Comparison of ENCODE assay signal across 28 cellular contexts in the genomic region with DNA sequence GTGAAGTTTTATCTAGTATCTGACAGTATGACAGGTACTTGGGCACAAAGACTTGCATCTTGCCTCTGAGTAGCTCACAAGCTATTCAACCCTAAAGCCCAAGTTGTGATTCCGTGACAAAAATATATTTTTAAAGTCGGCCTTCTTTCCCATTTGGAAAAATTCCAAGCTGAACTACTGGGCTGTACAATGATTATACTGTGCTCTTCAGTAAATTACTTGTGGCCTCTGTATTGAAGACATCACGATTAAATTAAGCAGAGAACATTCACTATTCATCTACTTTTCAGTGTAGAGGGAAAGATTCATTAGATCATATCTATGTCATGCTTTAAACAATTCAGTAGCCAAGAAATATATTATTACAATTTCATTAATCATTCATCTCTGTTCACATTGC.
"Had no signal": no experiment of that assay in that cellular context is flagged by ENCODE, and none has a peak within 500 bp of the region (broad histone marks: within the 10 kb centered on the region; RNA-seq: fewer than 3 reads in every experiment).

No MANE protein-coding gene starts in this region.

- ATAC-seq: left colon; left lung; lower lobe of right lung; natural killer cell; right cardiac atrium; sciatic nerve; stimulated activated naive B cell treated with anti-CD40 and anti-IgM and Interleukin-4, amounts not matched to agents 10 μg/mL and 1 μg/mL and 100 μg/mL, for 72 hours; stimulated activated naive CD8-positive, alpha-beta T cell treated with anti-CD3 and anti-CD28 coated beads, Interleukin-15, Interleukin-2, amounts not matched to agents 100 U/mL and 50 U/mL, for 24 hours had no signal

- H3K27ac ChIP-seq: left lung, lower lobe of right lung, ovary, prostate gland, skin epidermis, stomach, testis, thyroid gland, transverse colon, upper lobe of left lung, vagina had no signal

- H3K4me3 ChIP-seq: left lung, lower lobe of right lung, ovary, prostate gland, skin epidermis, stomach, testis, thyroid gland, transverse colon, upper lobe of left lung, vagina had no signal

- H3K36me3 ChIP-seq: left lung, lower lobe of right lung, ovary, prostate gland, stomach, thyroid gland, transverse colon, upper lobe of left lung, vagina had no signal

- H3K4me1 ChIP-seq: left lung, lower lobe of right lung, prostate gland, stomach, testis, thyroid gland, transverse colon, upper lobe of left lung, vagina had no signal

- H3K9me3 ChIP-seq: left lung, lower lobe of right lung, ovary, prostate gland, stomach, testis, thyroid gland, transverse colon, upper lobe of left lung, vagina had no signal

- DNase-seq: islet precursor cell; left colon; left lung; lower lobe of right lung; mammary epithelial cell; mesendoderm; naive B cell; natural killer cell; nephron progenitor cell; ovary; posterior cingulate gyrus; retina; right cardiac atrium; stimulated activated CD4-positive, alpha-beta T cell treated with anti-CD3 and anti-CD28 coated beads, Interleukin-12 subunit alpha, Interleukin-12 subunit beta, amount 100 ng/mL, for 4 hours; stimulated activated CD4-positive, alpha-beta T cell treated with anti-CD3 and anti-CD28 coated beads, Interleukin-15, amount 100 ng/mL, for 24 hours; stimulated activated CD4-positive, alpha-beta T cell treated with anti-CD3 and anti-CD28 coated beads, Interleukin-2, amount 100 ng/mL, for 24 hours; stimulated activated CD4-positive, alpha-beta T cell treated with anti-CD3 and anti-CD28 coated beads, Interleukin-4, amount 100 ng/mL, for 1 hour; stimulated activated naive B cell treated with anti-CD40 and anti-IgM and Interleukin-4, amounts not matched to agents 10 μg/mL and 1 μg/mL and 100 μg/mL, for 72 hours; stimulated activated naive CD8-positive, alpha-beta T cell treated with anti-CD3 and anti-CD28 coated beads, Interleukin-15, Interleukin-2, amounts not matched to agents 100 U/mL and 50 U/mL, for 24 hours; stomach; testis; thyroid gland; transverse colon; upper lobe of left lung had no signal

- H3K27me3 ChIP-seq: left lung, ovary, stomach, testis, thyroid gland, transverse colon, upper lobe of left lung, vagina had no signal
